ENCODE assay signal across 12 cellular contexts in genomic region chr4:40721730-40722171, GRCh38. TPM values are rescaled to one million over a fixed set of nuclear protein-coding genes. Genes with fewer than 3 reads are reported as not detected.
DNase-seq lines count a peak whose midpoint lies in the region; ATAC-seq and TF ChIP-seq lines count a peak whose summit lies in the region.
"Had no signal": no experiment of that assay in that cellular context is flagged by ENCODE, and none has a peak within 500 bp of the region (broad histone marks: within the 10 kb centered on the region; RNA-seq: fewer than 3 reads in every experiment).

No MANE protein-coding gene starts in this region.

- H3K27ac ChIP-seq in HL-60 (replicated peaks) (peak overlapping the region; percentile 58), skin epidermis (peak overlapping the region in 14 of 21 experiments; percentile 15 to 63 (median 47))

- ATAC-seq in omental fat pad (ENCODE audit: low FRiP score), result no peak
- no peak for ATAC-seq in GM18907 (IDR thresholded peaks at IDR 0.05; ENCODE audit: unreplicated experiment)

- DNase-seq in EH (ENCODE audit: low read depth) (peak; percentile 11), HL-60 (ENCODE audit: low read depth in 1 of 2, low spot score in 1 of 2) (no peak), dermis blood vessel endothelial cell (peak; percentile 0), omental fat pad (ENCODE audit: low spot score) (no peak), mesenteric fat pad (ENCODE audit: low spot score) (no peak), NOMO-1 treated with DMSO at 0.1 percent for 48 hours (lab: John Stamatoyannopoulos, UW; ENCODE audit: unreplicated experiment) (no peak)
- DNase-seq: activated CD4-positive, CD25-positive, alpha-beta regulatory T cell; activated naive CD4-positive, alpha-beta T cell treated with Interleukin-2 at 50 U/mL for 16 hours; Right ventricle myocardium superior had no signal

- TF ChIP-seq CTCF in HL-60 (IDR thresholded peaks at IDR 0.05; ENCODE audit: insufficient read depth, low read length), result no peak
- no peak for TF ChIP-seq CTCF in omental fat pad (IDR thresholded peaks at IDR 0.05)

- no peak overlapping the region for H3K4me3 ChIP-seq in HL-60 (replicated peaks; ENCODE audit: insufficient read depth, low read length)
- no peak overlapping the region for H3K4me3 ChIP-seq in skin epidermis
- H3K4me3 ChIP-seq: lung had no signal

- no peaks in the 10 kb centered on the region for H3K27me3 ChIP-seq in HL-60 (ENCODE audit: insufficient read depth, poor library complexity, severe bottlenecking)

RNA-seq across cellular contexts. Expression of gene NSUN7, which starts 28.0 kb away (rescaled TPM):
- total RNA-seq in dermis blood vessel endothelial cell (0.09 TPM in 1 of 2 replicates, not detected in the other), omental fat pad (1 to 10 TPM; 1.1 to 6.0 (median 1.3) TPM), mesenteric fat pad (1.7 TPM)

Comparison
In these comparisons a context has a peak if more than half of its experiments do, and no peak if none do; other contexts are left out.
1. DNase-seq: peak in EH (single experiment) and dermis blood vessel endothelial cell (single experiment); none in HL-60 (0 of 2), omental fat pad (single experiment), mesenteric fat pad (single experiment) and NOMO-1 treated with DMSO at 0.1 percent for 48 hours (single experiment).